Comparison of ENCODE assay signal across 8 cellular contexts in the genomic region with DNA sequence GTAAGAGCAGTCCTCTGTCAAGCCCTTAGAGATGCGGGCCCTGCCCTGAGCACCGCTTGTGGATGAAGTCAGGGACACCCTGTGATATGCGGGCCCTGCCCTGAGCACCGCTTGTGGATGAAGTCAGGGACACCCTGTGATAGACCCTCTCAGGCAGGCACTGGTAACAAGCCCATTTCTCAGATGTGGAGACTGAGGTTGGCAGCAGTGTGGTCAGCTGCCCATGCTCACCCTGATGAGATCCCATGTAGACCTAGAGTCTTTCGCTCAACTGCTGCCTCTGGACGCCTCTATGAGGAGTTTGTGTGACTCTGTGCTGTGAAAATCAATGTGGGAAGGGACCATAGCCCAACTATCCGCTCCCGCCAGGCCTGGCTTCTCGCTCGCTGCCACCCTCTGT.
"Had no signal": no experiment of that assay in that cellular context is flagged by ENCODE, and none has a peak within 500 bp of the region (broad histone marks: within the 10 kb centered on the region; RNA-seq: fewer than 3 reads in every experiment).

No MANE protein-coding gene starts in this region.

- H3K9me3 Mint-ChIP-seq: GM23338, HFFc6 had no signal

- H3K4me3 Mint-ChIP-seq: GM23338, HFFc6 had no signal

- H3K4me3 ChIP-seq: GM23338, HAP-1 had no signal

- H3K27ac Mint-ChIP-seq: GM23338, HFFc6 had no signal

- H3K9me3 ChIP-seq: HAP-1 had no signal

- H2AFZ ChIP-seq: GM23338 had no signal

- H3K27ac ChIP-seq: HL-60 had no signal

- H3K36me3 ChIP-seq: HAP-1 had no signal

- ATAC-seq: GM23338, HCT116 had no signal

- DNase-seq: H7, HFFc6, IMR-90, KBM-7 had no signal

- H3K4me2 ChIP-seq: GM23338 had no signal
